Comparison of ENCODE assay signal across 18 cellular contexts in genomic region chr16:72948238-72948559, GRCh38.
"Had no signal": no experiment of that assay in that cellular context is flagged by ENCODE, and none has a peak within 500 bp of the region (broad histone marks: within the 10 kb centered on the region; RNA-seq: fewer than 3 reads in every experiment).

No MANE protein-coding gene starts in this region.

- H3K27ac ChIP-seq: left lung, WERI-Rb-1 had no signal

- H3K27me3 ChIP-seq: brain microvascular endothelial cell, esophagus squamous epithelium, left lung, suprapubic skin had no signal

- H3K27ac Mint-ChIP-seq: activated CD4-positive, alpha-beta memory T cell treated with anti-CD3 and anti-CD28 coated beads, Interleukin-2, amount 10 ng/mL, durations not matched to agents 7 days and 5 days; activated CD4-positive, alpha-beta T cell treated with anti-CD3 and anti-CD28 coated beads for 36 hours; activated naive CD8-positive, alpha-beta T cell treated with anti-CD3 and anti-CD28 coated beads for 36 hours; activated T-helper 17 cell treated with anti-CD3 and anti-CD28 coated beads, Interleukin-2, amount 50 U/mL, for 72 hours; dendritic cell treated with granulocyte-macrophage colony-stimulating factor and Interleukin-4, amounts not matched to agents 40 ng/mL and 50 ng/mL, for 4 days; memory B cell; naive thymus-derived CD4-positive, alpha-beta T cell; stimulated activated naive CD8-positive, alpha-beta T cell treated with anti-CD3 and anti-CD28 coated beads, Interleukin-15, Interleukin-2, amounts not matched to agents 100 ng/mL and 50 ng/mL, for 24 hours had no signal

- H3K9me3 Mint-ChIP-seq: activated naive CD8-positive, alpha-beta T cell treated with anti-CD3 and anti-CD28 coated beads for 36 hours; activated T-helper 17 cell treated with anti-CD3 and anti-CD28 coated beads, Interleukin-2, amount 50 U/mL, for 72 hours; stimulated activated naive CD8-positive, alpha-beta T cell treated with anti-CD3 and anti-CD28 coated beads, Interleukin-15, Interleukin-2, amounts not matched to agents 100 ng/mL and 50 ng/mL, for 24 hours had no signal

- H3K4me3 ChIP-seq: esophagus squamous epithelium, left lung, skin epidermis, suprapubic skin had no signal

- H3K9me3 ChIP-seq: esophagus squamous epithelium, left lung, suprapubic skin had no signal

- H3K4me3 Mint-ChIP-seq: activated CD4-positive, alpha-beta memory T cell treated with anti-CD3 and anti-CD28 coated beads, Interleukin-2, amount 10 ng/mL, durations not matched to agents 7 days and 5 days; activated CD4-positive, alpha-beta T cell treated with anti-CD3 and anti-CD28 coated beads for 36 hours; activated naive CD8-positive, alpha-beta T cell treated with anti-CD3 and anti-CD28 coated beads for 36 hours; activated T-helper 17 cell treated with anti-CD3 and anti-CD28 coated beads, Interleukin-2, amount 50 U/mL, for 72 hours; dendritic cell treated with granulocyte-macrophage colony-stimulating factor and Interleukin-4, amounts not matched to agents 40 ng/mL and 50 ng/mL, for 4 days; memory B cell; naive thymus-derived CD4-positive, alpha-beta T cell; stimulated activated naive CD8-positive, alpha-beta T cell treated with anti-CD3 and anti-CD28 coated beads, Interleukin-15, Interleukin-2, amounts not matched to agents 100 ng/mL and 50 ng/mL, for 24 hours had no signal

- DNase-seq: activated CD4-positive, alpha-beta memory T cell treated with anti-CD3 and anti-CD28 coated beads, Interleukin-2, amount 10 ng/mL, durations not matched to agents 7 days and 5 days; activated CD4-positive, alpha-beta T cell treated with anti-CD3 and anti-CD28 coated beads for 36 hours; activated naive CD4-positive, alpha-beta T cell; activated naive CD8-positive, alpha-beta T cell treated with anti-CD3 and anti-CD28 coated beads for 36 hours; activated T-cell treated with anti-CD3 and anti-CD28 coated beads, Interleukin-2, amount 50 U/mL, for 1 hour; brain microvascular endothelial cell; effector CD8-positive, alpha-beta T cell; esophagus squamous epithelium; head of caudate nucleus; left lung; naive thymus-derived CD4-positive, alpha-beta T cell; WERI-Rb-1 had no signal

- ATAC-seq: activated CD4-positive, alpha-beta T cell treated with anti-CD3 and anti-CD28 coated beads for 36 hours; activated T-helper 17 cell treated with anti-CD3 and anti-CD28 coated beads, Interleukin-2, amount 50 U/mL, for 72 hours; naive thymus-derived CD4-positive, alpha-beta T cell had no signal

- H3K4me1 ChIP-seq: suprapubic skin had no signal

- H3K36me3 Mint-ChIP-seq: activated naive CD8-positive, alpha-beta T cell treated with anti-CD3 and anti-CD28 coated beads for 36 hours had no signal

- H3K4me1 Mint-ChIP-seq: activated CD4-positive, alpha-beta memory T cell treated with anti-CD3 and anti-CD28 coated beads, Interleukin-2, amount 10 ng/mL, durations not matched to agents 7 days and 5 days; activated CD4-positive, alpha-beta T cell treated with anti-CD3 and anti-CD28 coated beads for 36 hours; activated naive CD8-positive, alpha-beta T cell treated with anti-CD3 and anti-CD28 coated beads for 36 hours; activated T-helper 17 cell treated with anti-CD3 and anti-CD28 coated beads, Interleukin-2, amount 50 U/mL, for 72 hours; naive thymus-derived CD4-positive, alpha-beta T cell had no signal

- H3K27me3 Mint-ChIP-seq: activated CD4-positive, alpha-beta memory T cell treated with anti-CD3 and anti-CD28 coated beads, Interleukin-2, amount 10 ng/mL, durations not matched to agents 7 days and 5 days; activated CD4-positive, alpha-beta T cell treated with anti-CD3 and anti-CD28 coated beads for 36 hours; activated naive CD8-positive, alpha-beta T cell treated with anti-CD3 and anti-CD28 coated beads for 36 hours; activated T-helper 17 cell treated with anti-CD3 and anti-CD28 coated beads, Interleukin-2, amount 50 U/mL, for 72 hours; dendritic cell treated with granulocyte-macrophage colony-stimulating factor and Interleukin-4, amounts not matched to agents 40 ng/mL and 50 ng/mL, for 4 days; memory B cell; stimulated activated naive CD8-positive, alpha-beta T cell treated with anti-CD3 and anti-CD28 coated beads, Interleukin-15, Interleukin-2, amounts not matched to agents 100 ng/mL and 50 ng/mL, for 24 hours had no signal
